Comparison of ENCODE assay signal across 8 cellular contexts in the genomic region with DNA sequence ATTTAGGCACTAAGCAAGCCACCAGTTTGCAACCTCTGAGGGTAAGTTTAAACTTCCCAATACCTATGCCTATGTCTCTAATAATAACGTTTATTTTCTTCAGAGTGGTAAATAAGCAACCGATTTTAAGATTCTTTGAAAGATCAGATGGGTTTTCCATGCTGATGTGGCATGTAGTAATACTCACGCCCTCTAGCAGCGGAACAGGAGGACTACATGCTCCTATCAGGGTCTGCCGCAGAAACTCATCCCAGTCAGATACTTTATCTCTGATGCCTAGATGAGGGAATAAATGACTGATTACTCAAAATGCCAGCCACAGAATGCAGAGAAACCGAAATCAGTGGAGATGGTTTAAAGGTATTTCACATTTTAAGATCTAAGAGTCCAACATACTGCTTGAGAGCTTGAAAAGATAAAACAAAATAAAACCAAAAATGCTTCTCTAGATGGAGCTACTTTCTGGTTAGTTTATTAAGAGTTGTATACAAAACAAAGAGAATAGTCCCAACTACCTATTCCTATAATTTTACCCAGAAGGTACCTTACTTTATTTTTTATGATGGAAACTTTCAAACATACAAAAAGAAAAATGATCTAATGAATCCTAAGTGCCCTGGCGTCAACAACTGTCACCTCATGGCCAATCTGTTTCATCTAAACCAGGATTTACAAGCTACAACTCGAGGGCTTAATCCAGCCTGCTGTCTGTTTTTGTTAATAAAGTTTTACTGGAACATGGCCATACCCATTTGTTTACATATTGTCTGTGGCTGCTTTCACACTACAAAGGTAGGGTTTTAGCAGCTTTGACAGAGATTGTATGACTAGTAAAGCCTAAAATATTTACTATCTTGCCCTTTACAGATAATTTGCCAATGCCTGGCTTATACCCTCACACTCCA. TPM values are rescaled to one million over a fixed set of nuclear protein-coding genes. Genes with fewer than 3 reads are reported as not detected.
DNase-seq lines count a peak whose midpoint lies in the region; ATAC-seq and TF ChIP-seq lines count a peak whose summit lies in the region.

No MANE protein-coding gene starts in this region.

- POLR2A ChIA-PET in A673 (lab: Charles Lee; ENCODE audit: low non-redundant PET): no interaction called here

- H3K27ac ChIP-seq in A673 (ENCODE audit: low read depth, low read length, poor library complexity, severe bottlenecking) (no peak overlapping the region), body of pancreas (no peak overlapping the region), iPS DF 6.9 (ENCODE audit: low read length) (no peak overlapping the region), spleen (no peak overlapping the region)

- no peaks in the 10 kb centered on the region for H3F3A ChIP-seq in Loucy (ENCODE audit: low read depth)

- intact Hi-C loops in A673 (cut with micrococcal nuclease; ENCODE audit: unreplicated experiment) (no loop called here), body of pancreas (cut with DNase I) (loop anchor here (10.0 kb wide), 1 partner anchor 140 kb away; no protein-coding TSS in a partner anchor), spleen (cut with DNase I; ENCODE audit: low total_unique reads) (loop anchor here (10.0 kb wide), 1 partner anchor 130 kb away; no protein-coding TSS in a partner anchor)

- H3K36me3 ChIP-seq in A673 (ENCODE audit: insufficient read depth, low read length, poor library complexity, severe bottlenecking): no peaks in the 10 kb centered on the region
- H3K36me3 ChIP-seq in Loucy (ENCODE audit: insufficient read depth, low read length): peaks cover 25% of the 10 kb centered on the region; the same call in 1 of the 2 replicates
- H3K36me3 ChIP-seq in body of pancreas (replicated peaks in 1 of 2; ENCODE audit: insufficient read depth in 1 of 2, low read depth in 2 of 2): no peaks in the 10 kb centered on the region
- no peaks in the 10 kb centered on the region for H3K36me3 ChIP-seq in iPS DF 6.9 (ENCODE audit: control insufficient read depth, insufficient read depth, low read length)
- peaks cover 0 to 7% (median 0%) of the 10 kb centered on the region in 6 donors for H3K36me3 ChIP-seq in spleen

- DNase-seq in A673 (ENCODE audit: low spot score): peak; percentile 41
- DNase-seq in GM13977 (ENCODE audit: low spot score): peak; percentile 57
- peak; percentile 19 for DNase-seq in T-helper 9 cell
- peak; percentile 40 to 62 (median 58) for DNase-seq in body of pancreas
- DNase-seq in iPS DF 6.9 (ENCODE audit: low read depth, low spot score): peak; percentile 13
- DNase-seq in spleen: no peak

- H3K9me3 ChIP-seq in A673 (ENCODE audit: low read depth, low read length, poor library complexity, severe bottlenecking) (no peaks in the 10 kb centered on the region), Loucy (ENCODE audit: insufficient read depth, low read depth, low read length) (no peaks in the 10 kb centered on the region), body of pancreas (no peaks in the 10 kb centered on the region), iPS DF 6.9 (ENCODE audit: control insufficient read depth, insufficient read depth, low read length) (no peaks in the 10 kb centered on the region), spleen (no peaks in the 10 kb centered on the region)

- WGBS in body of pancreas, 2 donors: 12 to 13% methylated on average over 8 of the region's 8 CpGs
- no CpG with 5 or more reads among the region's 8 CpGs for WGBS in iPS DF 6.9 (ENCODE audit: insufficient coverage, insufficient read length)
- 14 to 25% (median 16%) methylated on average over 8 of the region's 8 CpGs for WGBS in spleen, 5 donors

- no peaks in the 10 kb centered on the region for H3K9me2 ChIP-seq in Loucy (replicated peaks; ENCODE audit: low read depth, low read length)

- TF ChIP-seq POLR2A in body of pancreas (IDR thresholded peaks at IDR 0.05): no peak
- no peak for TF ChIP-seq POLR2A in spleen (IDR thresholded peaks at IDR 0.05)

- no TSS peak for BruUV-seq in A673 (replicated peaks; lab: Mats Ljungman, UMichigan)

- no peak overlapping the region for H3K4me3 ChIP-seq in A673 (ENCODE audit: low read depth, low read length, poor library complexity, severe bottlenecking)
- H3K4me3 ChIP-seq in Loucy (ENCODE audit: low read length, poor library complexity, severe bottlenecking): no peak overlapping the region
- H3K4me3 ChIP-seq in body of pancreas: no peak overlapping the region
- no peak overlapping the region for H3K4me3 ChIP-seq in iPS DF 6.9 (ENCODE audit: low read length)
- no peak overlapping the region for H3K4me3 ChIP-seq in spleen

- peak; percentile 62 for TF ChIP-seq CTCF in A673 (conservative IDR thresholded peaks at IDR 0.05; ENCODE audit: low read depth, low read length)
- peak; percentile 77 for TF ChIP-seq CTCF in GM13977 (IDR thresholded peaks at IDR 0.05; ENCODE audit: extremely low read depth, insufficient read depth, missing control alignments)
- peak; percentile 89 for TF ChIP-seq CTCF in Loucy (conservative IDR thresholded peaks at IDR 0.05; ENCODE audit: low read length)
- TF ChIP-seq CTCF in body of pancreas (IDR thresholded peaks at IDR 0.05): peak; percentile 23 to 78 (median 69)
- TF ChIP-seq CTCF in spleen (IDR thresholded peaks at IDR 0.05 in 8 of 11, conservative IDR thresholded peaks at IDR 0.05 in 3 of 11): peak; percentile 50 to 85 (median 75)

- H3K4me2 ChIP-seq in Loucy (ENCODE audit: low read depth, low read length, poor library complexity, severe bottlenecking): no peak overlapping the region

- in situ Hi-C loops in GM13977 (cut with MboI; ENCODE audit: low pct_unique_long_range_greater_than_20kb, low sequenced_read_pairs, unreplicated experiment): no loop called here

- H3K27me3 ChIP-seq in A673 (replicated peaks; ENCODE audit: insufficient read depth, low read depth, low read length, poor library complexity): no peaks in the 10 kb centered on the region
- no peaks in the 10 kb centered on the region for H3K27me3 ChIP-seq in Loucy (ENCODE audit: insufficient read depth, low read length, poor library complexity, severe bottlenecking)
- H3K27me3 ChIP-seq in body of pancreas: no peaks in the 10 kb centered on the region
- no peaks in the 10 kb centered on the region for H3K27me3 ChIP-seq in iPS DF 6.9 (ENCODE audit: control insufficient read depth, insufficient read depth, low read length)
- H3K27me3 ChIP-seq in spleen (replicated peaks in 1 of 7): no peaks in the 10 kb centered on the region

- ATAC-seq in body of pancreas (peak; percentile 81), HG03342 (IDR thresholded peaks at IDR 0.05; ENCODE audit: unreplicated experiment) (no peak)

- no peaks in the 10 kb centered on the region for H3K79me2 ChIP-seq in Loucy (ENCODE audit: insufficient read depth, low read length)

- H4K20me1 ChIP-seq in Loucy (ENCODE audit: insufficient read depth, low read length, poor library complexity, severe bottlenecking): no peaks in the 10 kb centered on the region

- CTCF ChIA-PET in A673 (lab: Charles Lee): no interaction called here

- H3K4me1 ChIP-seq in A673 (ENCODE audit: insufficient read depth, low read length, poor library complexity, severe bottlenecking) (no peaks in the 10 kb centered on the region), Loucy (ENCODE audit: insufficient read depth, low read length, poor library complexity, severe bottlenecking) (no peaks in the 10 kb centered on the region), body of pancreas (peaks cover 4% of the 10 kb centered on the region), iPS DF 6.9 (ENCODE audit: control insufficient read depth, insufficient read depth, low read length) (no peaks in the 10 kb centered on the region), spleen (peaks cover 0 to 28% (median 7%) of the 10 kb centered on the region in 6 donors)

- H3K9ac ChIP-seq in Loucy (ENCODE audit: low read depth, low read length, poor library complexity, severe bottlenecking): no peak overlapping the region

- H2AFZ ChIP-seq in Loucy (ENCODE audit: low read length): no peak overlapping the region

RNA-seq across cellular contexts. Expression of gene STIMATE, which starts 37.5 kb away (rescaled TPM):
- total RNA-seq in A673 (2021): 11.0 and 11.3 TPM in 2 replicates
- 10 to 100 TPM; 13.0 to 63.0 TPM for total RNA-seq in body of pancreas
- 10 to 100 TPM; 20.3 to 65.6 (median 40.6) TPM for total RNA-seq in spleen
- polyA plus RNA-seq in spleen: 10 to 100 TPM in 1 of 3 donors, 1 to 10 TPM in 2; 4.0 to 12.8 (median 5.5) TPM
